In the genomic region with DNA sequence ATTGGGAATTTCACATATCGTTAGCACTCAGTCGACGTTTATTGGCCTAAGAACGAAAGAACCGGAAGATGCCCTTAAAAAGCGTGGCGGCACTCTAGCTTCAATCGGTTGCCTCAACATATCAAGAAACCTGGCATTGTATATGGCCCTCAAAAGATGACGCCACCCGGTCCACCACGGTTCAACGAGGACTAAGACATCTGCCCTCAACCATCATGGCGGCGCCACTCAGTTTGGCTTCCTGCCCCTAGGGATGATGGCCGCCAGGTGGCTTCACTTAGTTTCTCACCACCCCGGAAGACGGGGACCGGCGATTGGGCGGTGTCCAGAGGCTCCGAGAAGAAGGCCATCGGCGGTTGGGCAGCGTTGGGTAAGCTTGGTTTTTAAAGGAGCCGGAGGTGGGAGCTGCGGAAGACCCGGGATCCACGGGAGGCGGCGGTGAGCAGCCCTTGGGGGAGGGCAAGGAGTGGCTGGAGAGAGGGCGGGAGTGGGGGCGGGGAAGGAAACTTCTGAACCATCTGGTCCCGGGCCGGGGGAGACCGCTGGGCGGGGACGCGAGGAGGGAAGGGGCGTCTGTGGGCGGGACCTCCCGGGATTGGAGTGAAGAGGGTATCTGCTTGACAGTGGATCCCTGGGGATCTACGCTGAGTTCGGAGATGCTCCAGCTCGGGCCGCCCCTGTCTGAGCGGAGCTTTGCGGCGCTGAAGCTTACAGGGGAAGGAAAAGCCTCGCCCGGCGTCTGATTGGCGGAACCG, we compare ENCODE assay signal across 8 cellular contexts. TPM values are rescaled to one million over a fixed set of nuclear protein-coding genes. Genes with fewer than 3 reads are reported as not detected.
DNase-seq lines count a peak whose midpoint lies in the region; ATAC-seq, FAIRE-seq and TF ChIP-seq lines count a peak whose summit lies in the region.

A gene (plus strand): TSS at position 592 of the 755 bp plus-strand sequence. CDS start 686 bp downstream, outside the sequence.

- H3K4me3 ChIP-seq in ascending aorta (peak within 1 kb of the TSS; percentile 74 to 91), right atrium auricular region (peak within 1 kb of the TSS; percentile 63 to 85), psoas muscle (peak within 1 kb of the TSS; percentile 74)

- TF ChIP-seq CTCF in ascending aorta (IDR thresholded peaks at IDR 0.05) (peak in 2 of 3 experiments; percentile 33 to 67), right atrium auricular region (IDR thresholded peaks at IDR 0.05) (no peak), psoas muscle (IDR thresholded peaks at IDR 0.05) (peak; percentile 32)

- H3K27ac Mint-ChIP-seq in T-helper 2 cell treated with Interferon-gamma antibody and Interleukin-4, amounts not matched to agents 5 μg/mL and 100 μg/mL, for 36 hours: peak within 1 kb of the TSS; percentile 99

- H3K4me1 ChIP-seq in ascending aorta: peaks cover 6 to 18% of the 10 kb centered on the region in 2 donors
- H3K4me1 ChIP-seq in right atrium auricular region: peaks cover 0 to 21% of the 10 kb centered on the region in 2 donors
- peaks cover 12% of the 10 kb centered on the region for H3K4me1 ChIP-seq in psoas muscle

- H3K36me3 ChIP-seq in ascending aorta (peaks cover 30 to 33% of the 10 kb centered on the region in 2 donors), right atrium auricular region (peaks cover 31% of the 10 kb centered on the region), psoas muscle (ENCODE audit: insufficient read depth in 1 of 2, low read depth in 1 of 2) (peaks cover 1 to 37% of the 10 kb centered on the region in 2 donors)

- no peak for FAIRE-seq in urothelium cell line (lab: Jason Lieb, UNC)

- peaks cover 31% of the 10 kb centered on the region for H3K36me3 Mint-ChIP-seq in T-helper 2 cell treated with Interferon-gamma antibody and Interleukin-4, amounts not matched to agents 5 μg/mL and 100 μg/mL, for 36 hours (ENCODE audit: low read depth)

- peaks cover 31% of the 10 kb centered on the region for H3K4me1 Mint-ChIP-seq in T-helper 2 cell treated with Interferon-gamma antibody and Interleukin-4, amounts not matched to agents 5 μg/mL and 100 μg/mL, for 36 hours (ENCODE audit: low read depth)

- 1% methylated on average over 49 to 53 of the region's 53 CpGs for WGBS in psoas muscle, 3 donors

- H3K9me3 ChIP-seq in ascending aorta (no peaks in the 10 kb centered on the region), right atrium auricular region (no peaks in the 10 kb centered on the region), psoas muscle (no peaks in the 10 kb centered on the region)

- peak within 1 kb of the TSS; percentile 99 for H3K4me3 Mint-ChIP-seq in T-helper 2 cell treated with Interferon-gamma antibody and Interleukin-4, amounts not matched to agents 5 μg/mL and 100 μg/mL, for 36 hours

- H3K27me3 Mint-ChIP-seq in T-helper 2 cell treated with Interferon-gamma antibody and Interleukin-4, amounts not matched to agents 5 μg/mL and 100 μg/mL, for 36 hours (ENCODE audit: low read depth): peaks cover 2% of the 10 kb centered on the region

- peak; percentile 71 for ATAC-seq in GM18502 (IDR thresholded peaks at IDR 0.05; ENCODE audit: poor library complexity, unreplicated experiment)
- ATAC-seq in HG02970 (IDR thresholded peaks at IDR 0.05; ENCODE audit: low FRiP score, unreplicated experiment): peak; percentile 57
- peak; percentile 89 to 91 (median 90) for ATAC-seq in psoas muscle

- intact Hi-C loops in ascending aorta (cut with DNase I): loop anchor here (1.0 to 10.0 kb wide), 9 partner anchors 8 to 586 kb away; a partner anchor contains a TSS
- intact Hi-C loops in psoas muscle (cut with DNase I): loop anchor here in 1 of 2 donors (2.0 to 5.0 kb wide), 2 partner anchors 16 to 78 kb away; a partner anchor contains a TSS

- DNase-seq in NCI-H1930 (lab: John Stamatoyannopoulos, UW): peak; percentile 100
- DNase-seq in T-helper 2 cell treated with Interferon-gamma antibody and Interleukin-4, amounts not matched to agents 5 μg/mL and 100 μg/mL, for 36 hours (ENCODE audit: low spot score): peak; percentile 99
- DNase-seq in ascending aorta (ENCODE audit: low spot score in 2 of 2): peak; percentile 99 to 100
- DNase-seq in right atrium auricular region (ENCODE audit: low spot score): peak; percentile 100
- peak; percentile 100 for DNase-seq in psoas muscle
- peak; percentile 91 for DNase-seq in urothelium cell line (ENCODE audit: low spot score)

- H3K27ac ChIP-seq in ascending aorta (peak within 1 kb of the TSS; percentile 95), right atrium auricular region (peak within 1 kb of the TSS; percentile 89 to 95), psoas muscle (peak within 1 kb of the TSS; percentile 92)

- H3K9me3 Mint-ChIP-seq in T-helper 2 cell treated with Interferon-gamma antibody and Interleukin-4, amounts not matched to agents 5 μg/mL and 100 μg/mL, for 36 hours: no peaks in the 10 kb centered on the region

- H3K27me3 ChIP-seq in ascending aorta (no peaks in the 10 kb centered on the region), right atrium auricular region (no peaks in the 10 kb centered on the region), psoas muscle (ENCODE audit: insufficient read depth in 3 of 3, low read length in 2 of 3) (no peaks in the 10 kb centered on the region)

RNA-seq across cellular contexts. Expression of the gene that starts here (rescaled TPM):
- 124 TPM for total RNA-seq in ascending aorta
- 10 to 100 TPM; 12.3 to 17.3 TPM for total RNA-seq in right atrium auricular region
- total RNA-seq in psoas muscle: 10 to 100 TPM; 13.4 to 26.4 (median 15.9) TPM
- 10 to 100 TPM; 23.8 to 26.8 (median 25.5) TPM for polyA plus RNA-seq in psoas muscle

Comparison
In these comparisons a context has a peak if more than half of its experiments do, and no peak if none do; other contexts are left out.
1. Peak in every context shown above with its lines: DNase-seq, ATAC-seq, H3K4me3 ChIP-seq and H3K27ac ChIP-seq.
2. CTCF ChIP-seq: peak in ascending aorta (2 of 3) and psoas muscle (single experiment); none in right atrium auricular region (0 of 2).